In genomic region chr6:127514396-127515227, GRCh38 we compare ENCODE assay signal across 8 cellular contexts. TPM values are rescaled to one million over a fixed set of nuclear protein-coding genes. Genes with fewer than 3 reads are reported as not detected.
A peak's percentile ranks its signal among the peaks of the same experiment; 100 is the strongest.
DNase-seq lines count a peak whose midpoint lies in the region; ATAC-seq and TF ChIP-seq lines count a peak whose summit lies in the region.

No MANE protein-coding gene starts in this region.

- H3K36me3 ChIP-seq in GM23248 (ENCODE audit: low read depth) (0 out of 2 replicates have a peak, but pooled peaks cover 3% of the 10 kb centered on the region), lung (ENCODE audit: control insufficient read depth in 2 of 2, insufficient read depth in 2 of 2, low read length in 2 of 2) (no peaks in the 10 kb centered on the region)

- no peaks in the 10 kb centered on the region for H3F3A ChIP-seq in GM23248 (ENCODE audit: insufficient read depth)

- CTCF ChIA-PET in WTC11 (lab: Charles Lee): interaction anchor here (1.1 to 4.0 kb wide), 13 partner anchors 8 to 248 kb away, joined by 4 to 106 read pairs (median 20); partner anchors contain the start of genes KIAA0408 and RNF146

- H3K9me2 ChIP-seq in GM23248 (ENCODE audit: insufficient read depth): no peaks in the 10 kb centered on the region

- peaks cover 30% of the 10 kb centered on the region for H3K36me3 Mint-ChIP-seq in WTC11

- no peaks in the 10 kb centered on the region for H3K9me3 Mint-ChIP-seq in WTC11

- peaks cover 26% of the 10 kb centered on the region for H3K27me3 Mint-ChIP-seq in WTC11 (ENCODE audit: low read depth)

- peak overlapping the region; percentile 34 for H3K27ac Mint-ChIP-seq in WTC11

- 6 to 9% methylated on average over 31 to 40 of the region's 40 CpGs for WGBS in GM23248 (ENCODE audit: low coverage in 1 of 2, low lambda C conversion rate in 2 of 2, missing lambda C conversion rate in 2 of 2), 2 experiments
- 7 to 9% methylated on average over 40 of the region's 40 CpGs for WGBS in lung, 2 donors

- peak; percentile 24 for ATAC-seq in WTC11
- ATAC-seq in lung (ENCODE audit: insufficient read depth, low FRiP score): peak; percentile 49
- ATAC-seq in HG02610 (IDR thresholded peaks at IDR 0.05; ENCODE audit: unreplicated experiment): no peak

- in situ Hi-C loops in GM23248 (cut with MboI): no loop called here

- DNase-seq in GM23248: peak; percentile 83
- DNase-seq in WTC11 (ENCODE audit: low spot score): peak; percentile 70
- DNase-seq in coronary artery (ENCODE audit: low spot score): no peak
- peak; percentile 57 for DNase-seq in lung (ENCODE audit: low spot score)
- peak; percentile 21 to 36 for DNase-seq in stimulated activated CD8-positive, alpha-beta memory T cell treated with anti-CD3 and anti-CD28 coated beads, Interleukin-2, amount 100 ng/mL, for 48 hours (ENCODE audit: low read depth in 2 of 2)
- DNase-seq in Kasumi-1 (lab: John Stamatoyannopoulos, UW): no peak
- DNase-seq in HT-29 (ENCODE audit: low spot score): no peak

- POLR2A ChIA-PET in WTC11 (lab: Charles Lee): interaction anchor here (0.6 to 3.1 kb wide), 5 partner anchors 20 to 55 kb away, joined by 3 to 24 read pairs (median 4); partner anchors contain the start of gene KIAA0408

- H3K9me3 ChIP-seq in GM23248 (ENCODE audit: low read depth): no peaks in the 10 kb centered on the region
- H3K9me3 ChIP-seq in lung (ENCODE audit: control insufficient read depth in 2 of 2, insufficient read depth in 1 of 2, low read length in 1 of 2): peaks cover 0 to 4% of the 10 kb centered on the region in 2 donors

- peak overlapping the region; percentile 50 for H3K9ac ChIP-seq in GM23248

- peaks cover 29% of the 10 kb centered on the region for H3K4me1 Mint-ChIP-seq in WTC11

- TF ChIP-seq CTCF in WTC11 (IDR thresholded peaks at IDR 0.05) (no peak), coronary artery (IDR thresholded peaks at IDR 0.05) (no peak), lung (IDR thresholded peaks at IDR 0.05; ENCODE audit: control extremely low read depth, extremely low read depth) (no peak)

- H3K4me3 ChIP-seq in GM23248 (peak overlapping the region; percentile 80), coronary artery (peak overlapping the region; percentile 82), lung (no peak overlapping the region)

- no peaks in the 10 kb centered on the region for H4K20me1 ChIP-seq in GM23248 (ENCODE audit: insufficient read depth)

- H3K4me1 ChIP-seq in GM23248 (ENCODE audit: insufficient read depth) (peaks cover 5% of the 10 kb centered on the region; the same call in 1 of the 2 replicates), lung (ENCODE audit: control insufficient read depth in 2 of 2, insufficient read depth in 2 of 2, low read length in 2 of 2) (peaks cover 14 to 18% of the 10 kb centered on the region in 2 donors)

- H3K27me3 ChIP-seq in GM23248 (replicated peaks; ENCODE audit: insufficient read depth): no peaks in the 10 kb centered on the region
- no peaks in the 10 kb centered on the region for H3K27me3 ChIP-seq in lung (ENCODE audit: control insufficient read depth, insufficient read depth)

- no peaks in the 10 kb centered on the region for H3K79me2 ChIP-seq in GM23248 (ENCODE audit: insufficient read depth)

- H3K27ac ChIP-seq in GM23248: no peak overlapping the region
- H3K27ac ChIP-seq in coronary artery: no peak overlapping the region
- H3K27ac ChIP-seq in lung (ENCODE audit: low read depth in 1 of 2, low read length in 1 of 2): peak overlapping the region in 1 of 2 donors; percentile 34

- peak overlapping the region; percentile 90 for H2AFZ ChIP-seq in GM23248

- H3K4me2 ChIP-seq in GM23248 (ENCODE audit: unreplicated experiment): peak overlapping the region; percentile 84

- peak overlapping the region; percentile 92 for H3K4me3 Mint-ChIP-seq in WTC11

TF ChIP-seq in WTC11, 78 proteins besides CTCF, POLR2A, EP300 and RAD21 (continues in another document):
- TF ChIP-seq FOXP1 (CRISPR knock-in tag; IDR thresholded peaks at IDR 0.05; ENCODE audit: borderline replicate concordance) (peak; percentile 50; the same call in 1 of the 2 replicates), ZBTB21 (CRISPR knock-in tag; IDR thresholded peaks at IDR 0.05; ENCODE audit: borderline replicate concordance) (0 out of 2 replicates have a peak, but pooled peaks have one; percentile 8), ATF6 (CRISPR knock-in tag; IDR thresholded peaks at IDR 0.05) (no peak), MYBL2 (CRISPR knock-in tag; IDR thresholded peaks at IDR 0.05) (0 out of 2 replicates have a peak, but pooled peaks have one; percentile 34), E2F4 (CRISPR knock-in tag; IDR thresholded peaks at IDR 0.05; ENCODE audit: borderline replicate concordance, low read depth) (no peak), SP1 (CRISPR knock-in tag; conservative IDR thresholded peaks at IDR 0.05) (peak; percentile 19; the same call in 1 of the 2 replicates), AR (CRISPR knock-in tag; IDR thresholded peaks at IDR 0.05) (0 out of 2 replicates have a peak, but pooled peaks have one; percentile 61), ZNF138 (CRISPR knock-in tag; conservative IDR thresholded peaks at IDR 0.05) (no peak)

RNA-seq across cellular contexts. Expression of gene KIAA0408, which starts 55.4 kb away (rescaled TPM):
- 1.4 and 3.2 TPM in 2 replicates for total RNA-seq in GM23248 (2014; rRNA removed; shearing (Covaris generic))
- polyA plus RNA-seq in GM23248 (2016; fragmentation: Nextera tagmentation; extraction: Ambion mirVana): 0.39 and 1.1 TPM in 2 replicates
- total RNA-seq in WTC11 (2021): 7.5 to 12.2 TPM (median 9.1 TPM) in 3 replicates
- total RNA-seq in lung: 10 to 100 TPM; 28.7 to 73.0 TPM
- 10 to 100 TPM in 1 of 2 donors, 1 to 10 TPM in 1; 2.9 to 13.0 TPM for polyA plus RNA-seq in lung
- total RNA-seq in HT-29 (2014; rRNA removed; shearing (Covaris generic)): not detected in 2 replicates

Comparison
In these comparisons a context has a peak if more than half of its experiments do, and no peak if none do; other contexts are left out.
1. DNase-seq: peak in GM23248 (single experiment), WTC11 (single experiment), lung (single experiment) and stimulated activated CD8-positive, alpha-beta memory T cell treated with anti-CD3 and anti-CD28 coated beads, Interleukin-2, amount 100 ng/mL, for 48 hours (2 of 2); none in coronary artery (single experiment), Kasumi-1 (0 of 2) and HT-29 (single experiment).